In genomic region chr21:17501107-17502006, GRCh38 we compare ENCODE assay signal across 21 cellular contexts. TPM values are rescaled to one million over a fixed set of nuclear protein-coding genes. Genes with fewer than 3 reads are reported as not detected.
DNase-seq lines count a peak whose midpoint lies in the region; FAIRE-seq and TF ChIP-seq lines count a peak whose summit lies in the region.
"Had no signal": no experiment of that assay in that cellular context is flagged by ENCODE, and none has a peak within 500 bp of the region (broad histone marks: within the 10 kb centered on the region; RNA-seq: fewer than 3 reads in every experiment).

No MANE protein-coding gene starts in this region.

- no peaks in the 10 kb centered on the region for H3K27me3 ChIP-seq in smooth muscle cell (ENCODE audit: low read depth)
- H3K27me3 ChIP-seq: BLaER1 treated with 17β-estradiol and CSF1 and Interleukin-3, amounts not matched to agents 10 nM and 100 nM; brain microvascular endothelial cell; upper lobe of right lung had no signal

- FAIRE-seq in frontal cortex (lab: Jason Lieb, UNC): no peak
- FAIRE-seq: A204.1, K562 had no signal

- H4K20me1 ChIP-seq in smooth muscle cell (ENCODE audit: low read depth): no peaks in the 10 kb centered on the region
- H4K20me1 ChIP-seq: BLaER1 treated with 17β-estradiol and CSF1 and Interleukin-3, amounts not matched to agents 10 nM and 100 nM had no signal

- peak overlapping the region; percentile 59 for H3K4me2 ChIP-seq in smooth muscle cell
- H3K4me2 ChIP-seq: BLaER1 treated with 17β-estradiol and CSF1 and Interleukin-3, amounts not matched to agents 10 nM and 100 nM had no signal

- no peak overlapping the region for H3K9ac ChIP-seq in smooth muscle cell (ENCODE audit: low read depth)
- H3K9ac ChIP-seq: BLaER1 treated with 17β-estradiol and CSF1 and Interleukin-3, amounts not matched to agents 10 nM and 100 nM had no signal

- H2AFZ ChIP-seq in smooth muscle cell (ENCODE audit: low read depth): no peak overlapping the region

- TF ChIP-seq CTCF in astrocyte of the spinal cord (IDR thresholded peaks at IDR 0.05; ENCODE audit: low read depth, low read length) (no peak), smooth muscle cell (IDR thresholded peaks at IDR 0.05; ENCODE audit: borderline replicate concordance, insufficient read depth, poor library complexity, severe bottlenecking) (no peak)

- 18% methylated on average over 4 of the region's 4 CpGs for WGBS in smooth muscle cell (ENCODE audit: low lambda C conversion rate)

- peak; percentile 73 for DNase-seq in NCI-H82 (lab: John Stamatoyannopoulos, UW)
- DNase-seq in NCI-H82 treated with DMSO at 0.1 percent for 48 hours (lab: John Stamatoyannopoulos, UW; ENCODE audit: unreplicated experiment): no peak
- DNase-seq in NCI-H345 (lab: John Stamatoyannopoulos, UW): peak; percentile 53
- DNase-seq in astrocyte of the spinal cord (ENCODE audit: low read depth, low spot score): peak; percentile 28
- DNase-seq in smooth muscle cell (lab: John Stamatoyannopoulos, UW; ENCODE audit: unreplicated experiment): no peak
- no peak for DNase-seq in posterior vena cava (ENCODE audit: low spot score)
- no peak for DNase-seq in cerebellar cortex (ENCODE audit: low spot score)
- DNase-seq in frontal cortex (ENCODE audit: low spot score in 2 of 2): no peak
- DNase-seq: activated CD4-positive, alpha-beta T cell treated with anti-CD3 and anti-CD28 coated beads for 36 hours; activated CD8-positive, alpha-beta memory T cell treated with anti-CD3 and anti-CD28 coated beads, Interleukin-2, amount 10 ng/mL, durations not matched to agents 7 days and 5 days; brain microvascular endothelial cell; HFFc6; mammary epithelial cell; naive thymus-derived CD8-positive, alpha-beta T cell; NCI-H2081 treated with DMSO at 0.1 percent for 48 hours; stimulated activated CD4-positive, alpha-beta T cell treated with anti-CD3 and anti-CD28 coated beads, Interleukin-2, amount 100 ng/mL, for 48 hours; stimulated activated naive CD8-positive, alpha-beta T cell treated with anti-CD3 and anti-CD28 coated beads, Interleukin-15, amount 100 ng/mL, for 72 hours; upper lobe of right lung had no signal

- peaks cover 20% of the 10 kb centered on the region for H3F3A ChIP-seq in smooth muscle cell (ENCODE audit: low read depth)

- H3K9me3 ChIP-seq in smooth muscle cell (replicated peaks; ENCODE audit: low read depth): no peaks in the 10 kb centered on the region
- H3K9me3 ChIP-seq: upper lobe of right lung had no signal

- H3K36me3 ChIP-seq in smooth muscle cell (ENCODE audit: low read depth): no peaks in the 10 kb centered on the region
- H3K36me3 ChIP-seq: BLaER1 treated with 17β-estradiol and CSF1 and Interleukin-3, amounts not matched to agents 10 nM and 100 nM; brain microvascular endothelial cell; upper lobe of right lung had no signal

- in situ Hi-C loops in astrocyte of the spinal cord (cut with HindIII; ENCODE audit: low sequenced_read_pairs): no loop called here

- H3K27ac ChIP-seq in smooth muscle cell (ENCODE audit: low read depth): peak overlapping the region; percentile 69
- H3K27ac ChIP-seq: BLaER1 treated with 17β-estradiol and CSF1 and Interleukin-3, amounts not matched to agents 10 nM and 100 nM; brain microvascular endothelial cell; upper lobe of right lung had no signal

- intact Hi-C loops in posterior vena cava (cut with DNase I): no loop called here

- H3K4me3 ChIP-seq in astrocyte of the spinal cord (ENCODE audit: low read depth, low read length) (no peak overlapping the region), smooth muscle cell (no peak overlapping the region)
- H3K4me3 ChIP-seq: BLaER1 treated with 17β-estradiol and CSF1 and Interleukin-3, amounts not matched to agents 10 nM and 100 nM; K562; upper lobe of right lung had no signal

- no peaks in the 10 kb centered on the region for H3K4me1 ChIP-seq in smooth muscle cell (ENCODE audit: low read depth)
- H3K4me1 ChIP-seq: upper lobe of right lung had no signal

- H3K79me2 ChIP-seq in smooth muscle cell (ENCODE audit: low read depth): no peaks in the 10 kb centered on the region

RNA-seq across cellular contexts. Expression of gene CXADR, which starts 11.5 kb away (rescaled TPM):
- total RNA-seq in smooth muscle cell (42.0 and 55.2 TPM in 2 replicates), posterior vena cava (under 1 TPM; 0.09 to 0.24 TPM), frontal cortex (405 TPM)
- 19.5 and 26.2 TPM in 2 replicates for polyA plus RNA-seq in smooth muscle cell

Comparison
In these comparisons a context has a peak if more than half of its experiments do, and no peak if none do; other contexts are left out.
1. DNase-seq: peak in NCI-H82 (single experiment), NCI-H345 (single experiment) and astrocyte of the spinal cord (single experiment); none in NCI-H82 treated with DMSO at 0.1 percent for 48 hours (single experiment), smooth muscle cell (single experiment), posterior vena cava (single experiment), cerebellar cortex (single experiment) and frontal cortex (0 of 2).
2. RNA of gene CXADR, which starts 11.5 kb away (total RNA-seq): 405 TPM in frontal cortex (single experiment) and 42.0 to 55.2 TPM in smooth muscle cell; 0.09 to 0.24 TPM in posterior vena cava; every median in the first group is over 10 times any median in the second.